8 cellular contexts compared by ENCODE assay signal in the genomic region with DNA sequence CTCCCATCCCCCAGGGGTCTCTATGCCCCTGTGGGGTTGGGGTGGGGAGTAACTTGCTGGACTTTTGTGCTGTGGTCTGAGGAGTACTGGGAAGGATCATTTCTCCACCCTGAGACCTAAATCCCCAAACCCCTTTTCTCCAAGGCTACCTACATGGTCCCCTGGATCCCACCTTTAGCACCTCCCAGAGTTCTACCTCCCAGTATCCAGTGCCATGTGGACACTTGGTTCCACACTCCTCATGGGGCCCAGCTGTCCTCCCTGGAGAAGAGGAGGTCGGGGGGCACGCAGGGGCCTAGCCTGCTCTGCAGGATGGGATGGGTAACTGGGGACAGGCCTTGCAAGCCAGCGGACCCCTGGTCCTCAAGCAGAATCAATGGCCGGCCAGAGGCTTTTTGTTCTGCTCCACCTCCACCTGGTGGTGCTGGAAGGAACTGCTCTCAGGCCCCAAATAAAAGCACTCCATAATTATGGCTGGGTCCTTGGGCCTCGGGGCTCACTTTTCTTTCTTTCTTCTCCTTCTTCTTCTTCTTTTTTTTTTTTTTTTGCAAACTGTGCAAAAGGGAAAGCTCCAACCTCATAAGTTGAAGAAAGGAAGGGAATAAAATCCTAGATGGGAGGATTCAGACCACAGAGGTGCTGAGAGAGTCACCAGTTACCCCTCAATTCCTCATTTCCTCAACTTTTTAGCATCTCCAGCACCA.
DNase-seq lines count a peak whose midpoint lies in the region; ATAC-seq, FAIRE-seq and TF ChIP-seq lines count a peak whose summit lies in the region.

No MANE protein-coding gene starts in this region.

- no peak for FAIRE-seq in A549 (lab: Jason Lieb, UNC)
- FAIRE-seq in islet of Langerhans (lab: Jason Lieb, UNC), result peak; percentile 53

- WGBS in A549 (ENCODE audit: missing lambda C conversion rate), result 18% methylated on average over 5 of the region's 5 CpGs

- H3K27ac ChIP-seq in A549 (no peak overlapping the region), VCaP (no peak overlapping the region), breast epithelium (peak overlapping the region in 1 of 2 donors; percentile 39)

- peak; percentile 67 to 90 for ATAC-seq in A549
- no peak for ATAC-seq in HG03460 (IDR thresholded peaks at IDR 0.05; ENCODE audit: unreplicated experiment)

- H3K27me3 ChIP-seq in breast epithelium, result no peaks in the 10 kb centered on the region

- intact Hi-C loops in breast epithelium (cut with DNase I; ENCODE audit: low total_unique reads), result no loop called here

- POLR2A ChIA-PET in A549 (lab: Yijun Ruan, JAX), result no interaction called here

- DNase-seq in A549 (ENCODE audit: low read depth in 1 of 2, low spot score in 1 of 2) (peak; percentile 49 to 80), LHCN-M2 (ENCODE audit: low read depth) (peak; percentile 31), breast epithelium (ENCODE audit: low spot score in 2 of 2) (peak in 1 of 2 donors; percentile 58)
- DNase-seq in stimulated activated CD4-positive, alpha-beta T cell treated with anti-CD3 and anti-CD28 coated beads, Interleukin-12 subunit alpha, Interleukin-12 subunit beta, amount 100 ng/mL, for 48 hours (ENCODE audit: low read depth in 2 of 3, low spot score in 1 of 3), result peak; percentile 25 to 61 (median 47)

- H3K4me2 ChIP-seq in A549, result no peak overlapping the region

- peak; percentile 66 to 72 for TF ChIP-seq RAD21 in A549 (conservative IDR thresholded peaks at IDR 0.05 in 1 of 2, IDR thresholded peaks at IDR 0.05 in 1 of 2)

- TF ChIP-seq EP300 in A549 (IDR thresholded peaks at IDR 0.05), result no peak

- CTCF ChIA-PET in A549 (lab: Yijun Ruan, JAX), result interaction anchor here (0.6 to 9.5 kb wide), 28 partner anchors 8 to 1649 kb away, joined by 3 to 161 read pairs (median 6); no protein-coding TSS in a partner anchor

- TF ChIP-seq POLR2A in A549 (IDR thresholded peaks at IDR 0.05; ENCODE audit: low read length) (no peak), breast epithelium (IDR thresholded peaks at IDR 0.05) (no peak)

- no peak overlapping the region for H3K4me3 ChIP-seq in A549
- H3K4me3 ChIP-seq in GM12875 (ENCODE audit: low read depth, low read length), result no peak overlapping the region
- no peak overlapping the region for H3K4me3 ChIP-seq in breast epithelium

- TF ChIP-seq CTCF in A549 (IDR thresholded peaks at IDR 0.05) (peak; percentile 68), GM12875 (IDR thresholded peaks at IDR 0.05; ENCODE audit: borderline replicate concordance, insufficient read depth, low read depth, low read length) (peak; percentile 82), VCaP (conservative IDR thresholded peaks at IDR 0.05) (peak; percentile 82), breast epithelium (IDR thresholded peaks at IDR 0.05) (peak; percentile 68 to 85 (median 77))

- no peaks in the 10 kb centered on the region for H3K36me3 ChIP-seq in breast epithelium

- H3K9me3 ChIP-seq in A549 (no peaks in the 10 kb centered on the region), breast epithelium (no peaks in the 10 kb centered on the region)

- H3K4me1 ChIP-seq in A549 (0 out of 3 replicates have a peak, but pooled peaks cover 3% of the 10 kb centered on the region), breast epithelium (no peaks in the 10 kb centered on the region)

TF ChIP-seq in A549, 52 proteins besides CTCF, POLR2A, EP300 and RAD21:
- TF ChIP-seq TP53 (CRISPR knock-in tag; IDR thresholded peaks at IDR 0.05), result no peak
- TF ChIP-seq RNF2 (IDR thresholded peaks at IDR 0.05; ENCODE audit: borderline replicate concordance, low read depth), result no peak
- TF ChIP-seq SMC3 (IDR thresholded peaks at IDR 0.05), result peak; percentile 72
- TF ChIP-seq KDM5A (IDR thresholded peaks at IDR 0.05), result no peak
- TF ChIP-seq ZFP36 (IDR thresholded peaks at IDR 0.05; ENCODE audit: borderline replicate concordance, partially characterized antibody), result no peak
- TF ChIP-seq, protein P1, sequence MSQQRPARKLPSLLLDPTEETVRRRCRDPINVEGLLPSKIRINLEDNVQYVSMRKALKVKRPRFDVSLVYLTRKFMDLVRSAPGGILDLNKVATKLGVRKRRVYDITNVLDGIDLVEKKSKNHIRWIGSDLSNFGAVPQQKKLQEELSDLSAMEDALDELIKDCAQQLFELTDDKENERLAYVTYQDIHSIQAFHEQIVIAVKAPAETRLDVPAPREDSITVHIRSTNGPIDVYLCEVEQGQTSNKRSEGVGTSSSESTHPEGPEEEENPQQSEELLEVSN (IDR thresholded peaks at IDR 0.05; ENCODE audit: borderline replicate concordance, low read depth), result no peak
